Comparison of ENCODE assay signal across 25 cellular contexts in the genomic region with DNA sequence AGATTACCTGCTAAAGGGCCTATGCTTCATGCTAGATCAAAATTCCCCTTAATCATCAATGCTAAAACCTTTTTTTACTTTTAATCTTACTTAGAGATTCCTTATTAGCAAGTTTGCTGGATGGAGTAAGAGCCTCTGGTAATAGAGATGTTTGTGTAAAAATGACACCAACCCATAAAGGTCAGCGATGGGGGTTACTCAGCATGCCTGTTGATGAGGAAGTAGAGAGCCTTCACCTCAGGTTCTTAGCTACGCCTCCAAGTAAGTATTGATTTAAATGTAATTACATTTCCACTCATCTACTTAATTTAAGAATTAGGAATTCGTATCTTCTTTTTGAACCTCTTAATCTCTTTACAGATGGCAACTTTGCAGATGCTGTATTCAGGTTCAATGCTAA.
"Had no signal": no experiment of that assay in that cellular context is flagged by ENCODE, and none has a peak within 500 bp of the region (broad histone marks: within the 10 kb centered on the region; RNA-seq: fewer than 3 reads in every experiment).

No MANE protein-coding gene starts in this region.

- H3K9me3 Mint-ChIP-seq: memory B cell; natural killer cell; stimulated activated naive CD8-positive, alpha-beta T cell treated with anti-CD3 and anti-CD28 coated beads, Interleukin-15, amount 100 ng/mL, for 72 hours had no signal

- DNase-seq: dermis blood vessel endothelial cell; effector memory CD4-positive, alpha-beta T cell; foreskin keratinocyte; heart left ventricle; kidney; natural killer cell; right lobe of liver; small intestine; stimulated activated CD4-positive, alpha-beta T cell treated with anti-CD3 and anti-CD28 coated beads, Interleukin-12 subunit alpha, Interleukin-12 subunit beta, amount 100 ng/mL, for 4 hours; stimulated activated CD4-positive, alpha-beta T cell treated with anti-CD3 and anti-CD28 coated beads, Interleukin-1b, Interleukin-23, amount 100 ng/mL, for 48 hours; stimulated activated CD4-positive, alpha-beta T cell treated with anti-CD3 and anti-CD28 coated beads, Interleukin-4, amount 100 ng/mL, for 1 hour; stimulated activated CD8-positive, alpha-beta memory T cell treated with anti-CD3 and anti-CD28 coated beads, Interleukin-4, amount 100 ng/mL, for 48 hours; stimulated activated naive CD4-positive, alpha-beta T cell; stimulated activated naive CD8-positive, alpha-beta T cell treated with anti-CD3 and anti-CD28 coated beads, Interleukin-15, amount 100 ng/mL, for 72 hours; transverse colon had no signal

- H3K27ac Mint-ChIP-seq: memory B cell; natural killer cell; progenitor cell of endocrine pancreas; stimulated activated naive CD8-positive, alpha-beta T cell treated with anti-CD3 and anti-CD28 coated beads, Interleukin-15, amount 100 ng/mL, for 72 hours had no signal

- H3K4me3 Mint-ChIP-seq: memory B cell; natural killer cell; stimulated activated naive CD8-positive, alpha-beta T cell treated with anti-CD3 and anti-CD28 coated beads, Interleukin-15, amount 100 ng/mL, for 72 hours had no signal

- H3K27me3 ChIP-seq: esophagus muscularis mucosa, foreskin keratinocyte, gastroesophageal sphincter, heart left ventricle, hepatocyte, right lobe of liver, suprapubic skin, transverse colon, vagina had no signal

- H3K9me3 ChIP-seq: esophagus muscularis mucosa, gastroesophageal sphincter, heart left ventricle, right lobe of liver, suprapubic skin, transverse colon, vagina had no signal

- H3K27ac ChIP-seq: esophagus muscularis mucosa, foreskin keratinocyte, gastroesophageal sphincter, heart left ventricle, hepatocyte, parathyroid adenoma, right lobe of liver, suprapubic skin, transverse colon, vagina had no signal

- H3K4me1 ChIP-seq: esophagus muscularis mucosa, foreskin keratinocyte, gastroesophageal sphincter, parathyroid adenoma, right lobe of liver, suprapubic skin, transverse colon, vagina had no signal

- H3K4me3 ChIP-seq: esophagus muscularis mucosa, gastroesophageal sphincter, heart left ventricle, hepatocyte, lung, right lobe of liver, suprapubic skin, transverse colon, vagina had no signal

- H3K4me1 Mint-ChIP-seq: memory B cell; natural killer cell; stimulated activated naive CD8-positive, alpha-beta T cell treated with anti-CD3 and anti-CD28 coated beads, Interleukin-15, amount 100 ng/mL, for 72 hours had no signal

- H3K27me3 Mint-ChIP-seq: memory B cell; progenitor cell of endocrine pancreas; stimulated activated naive CD8-positive, alpha-beta T cell treated with anti-CD3 and anti-CD28 coated beads, Interleukin-15, amount 100 ng/mL, for 72 hours had no signal

- ATAC-seq: foreskin keratinocyte; gastroesophageal sphincter; heart left ventricle; left lobe of liver; natural killer cell; stimulated activated naive CD8-positive, alpha-beta T cell treated with anti-CD3 and anti-CD28 coated beads, Interleukin-15, amount 100 ng/mL, for 72 hours had no signal
